Comparison of ENCODE assay signal across 1 cellular context in genomic region chr6:33621396-33622388, GRCh38.
A peak's percentile ranks its signal among the peaks of the same experiment; 100 is the strongest.
TF ChIP-seq lines count a peak whose summit lies in the region.

No MANE protein-coding gene starts in this region.

TF ChIP-seq in HEK293, 187 proteins besides CTCF, POLR2A, EP300 and RAD21 (continued from another document):
- TF ChIP-seq ZNF692 (tag by site-specific recombination; IDR thresholded peaks at IDR 0.05) (0 out of 2 replicates have a peak, but pooled peaks have one; percentile 29), BCL6B (tag by site-specific recombination; IDR thresholded peaks at IDR 0.05) (no peak), ZNF354C (tag by site-specific recombination; IDR thresholded peaks at IDR 0.05; ENCODE audit: borderline replicate concordance, low read depth) (no peak), ZNF626 (tag by site-specific recombination; IDR thresholded peaks at IDR 0.05) (no peak), HOXC10 (CRISPR knock-in tag; IDR thresholded peaks at IDR 0.05) (no peak), ZEB2 (tag by site-specific recombination; IDR thresholded peaks at IDR 0.05) (peak; percentile 58), ZNF514 (tag by site-specific recombination; IDR thresholded peaks at IDR 0.05) (no peak), ZNF138 (tag by site-specific recombination; IDR thresholded peaks at IDR 0.05; ENCODE audit: borderline replicate concordance) (no peak), ZNF140 (tag by site-specific recombination; IDR thresholded peaks at IDR 0.05) (no peak), ZNF776 (tag by site-specific recombination; IDR thresholded peaks at IDR 0.05; ENCODE audit: borderline replicate concordance) (no peak), ZNF398 (tag by site-specific recombination; IDR thresholded peaks at IDR 0.05) (peak; percentile 83), ZNF548 (tag by site-specific recombination; IDR thresholded peaks at IDR 0.05) (no peak), ZNF645 (tag by site-specific recombination; IDR thresholded peaks at IDR 0.05) (no peak), ZNF366 (tag by site-specific recombination; conservative IDR thresholded peaks at IDR 0.05) (no peak; the same call in none of the 2 replicates), BCL11B (tag by site-specific recombination; IDR thresholded peaks at IDR 0.05; ENCODE audit: low read depth) (no peak), SP2 (tag by site-specific recombination; IDR thresholded peaks at IDR 0.05) (peak; percentile 93), ZBTB11 (tag by site-specific recombination; conservative IDR thresholded peaks at IDR 0.05; ENCODE audit: low read depth) (no peak), PATZ1 (tag by site-specific recombination; IDR thresholded peaks at IDR 0.05) (peak; percentile 98), ZNF76 (tag by site-specific recombination; IDR thresholded peaks at IDR 0.05; ENCODE audit: borderline replicate concordance, low read depth) (peak; percentile 82; the same call in 1 of the 2 replicates), ZNF23 (tag by site-specific recombination; IDR thresholded peaks at IDR 0.05; ENCODE audit: borderline replicate concordance) (no peak), ZFHX2 (tag by site-specific recombination; conservative IDR thresholded peaks at IDR 0.05) (peak; percentile 100), GFI1B (tag by site-specific recombination; IDR thresholded peaks at IDR 0.05) (no peak), ZFP3 (tag by site-specific recombination; IDR thresholded peaks at IDR 0.05; ENCODE audit: low read depth) (no peak), KLF16 (tag by site-specific recombination; IDR thresholded peaks at IDR 0.05) (no peak), ZNF121 (tag by site-specific recombination; IDR thresholded peaks at IDR 0.05) (no peak), ZBTB26 (tag by site-specific recombination; optimal IDR thresholded peaks at IDR 0.05) (peak; percentile 71), ZXDB (tag by site-specific recombination; IDR thresholded peaks at IDR 0.05) (no peak), ZNF335 (tag by site-specific recombination; conservative IDR thresholded peaks at IDR 0.05) (peak; percentile 42; the same call in 1 of the 2 replicates), ZNF362 (tag by site-specific recombination; IDR thresholded peaks at IDR 0.05) (no peak), ZNF174 (tag by site-specific recombination; IDR thresholded peaks at IDR 0.05) (no peak), ZNF501 (tag by site-specific recombination; IDR thresholded peaks at IDR 0.05) (0 out of 2 replicates have a peak, but pooled peaks have one; percentile 66), ZNF843 (tag by site-specific recombination; IDR thresholded peaks at IDR 0.05) (0 out of 2 replicates have a peak, but pooled peaks have one; percentile 12), YY1 (tag by site-specific recombination; IDR thresholded peaks at IDR 0.05) (0 out of 2 replicates have a peak, but pooled peaks have one; percentile 46), ZFP37 (tag by site-specific recombination; IDR thresholded peaks at IDR 0.05) (0 out of 2 replicates have a peak, but pooled peaks have one; percentile 35), KLF17 (tag by site-specific recombination; IDR thresholded peaks at IDR 0.05) (peak; percentile 84), KLF1 (tag by site-specific recombination; IDR thresholded peaks at IDR 0.05) (no peak; the same call in 1 of the 2 replicates), ZNF266 (tag by site-specific recombination; IDR thresholded peaks at IDR 0.05; ENCODE audit: low read depth) (no peak), SCRT2 (tag by site-specific recombination; IDR thresholded peaks at IDR 0.05) (no peak), SP7 (tag by site-specific recombination; IDR thresholded peaks at IDR 0.05) (peak; percentile 50), ZNF391 (tag by site-specific recombination; IDR thresholded peaks at IDR 0.05; ENCODE audit: borderline replicate concordance, low read depth) (peak; percentile 31; the same call in 1 of the 2 replicates), MYNN (tag by site-specific recombination; IDR thresholded peaks at IDR 0.05; ENCODE audit: borderline replicate concordance) (no peak), ZIC2 (tag by site-specific recombination; IDR thresholded peaks at IDR 0.05) (peak; percentile 77)
